In the genomic region with DNA sequence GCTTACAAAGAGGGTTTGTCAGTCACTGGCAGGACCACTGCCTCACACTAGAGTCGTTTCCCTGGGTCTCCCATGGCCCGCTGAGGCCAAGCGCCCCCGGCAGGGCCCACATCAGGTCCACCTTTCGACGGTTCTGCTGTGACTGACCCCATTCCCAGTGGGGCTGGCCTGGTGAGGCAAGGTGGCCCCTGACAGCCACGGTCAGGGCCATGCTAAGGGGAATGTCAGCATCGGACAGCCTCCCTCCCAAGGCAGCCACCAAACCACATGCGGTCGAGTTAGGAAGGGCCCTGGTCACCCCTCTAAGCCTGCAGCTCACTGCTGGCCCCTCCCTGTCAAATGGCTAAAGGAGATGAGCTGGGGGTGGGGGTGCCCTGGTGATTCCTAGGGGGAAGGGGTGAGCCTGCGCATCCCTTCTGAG, we compare ENCODE assay signal across 18 cellular contexts. TPM values are rescaled to one million over a fixed set of nuclear protein-coding genes. Genes with fewer than 3 reads are reported as not detected.
DNase-seq lines count a peak whose midpoint lies in the region; ATAC-seq and TF ChIP-seq lines count a peak whose summit lies in the region.
"Had no signal": no experiment of that assay in that cellular context is flagged by ENCODE, and none has a peak within 500 bp of the region (broad histone marks: within the 10 kb centered on the region; RNA-seq: fewer than 3 reads in every experiment).

No MANE protein-coding gene starts in this region.

- peaks cover 36% of the 10 kb centered on the region for H3K27me3 Mint-ChIP-seq in activated naive CD8-positive, alpha-beta T cell treated with anti-CD3 and anti-CD28 coated beads, Interleukin-2, amount 10 ng/mL, durations not matched to agents 7 days and 5 days
- peaks cover 26% of the 10 kb centered on the region for H3K27me3 Mint-ChIP-seq in activated naive CD8-positive, alpha-beta T cell treated with anti-CD3 and anti-CD28 coated beads, Interleukin-2, amount 50 U/mL, for 24 hours

- H3K4me1 ChIP-seq in left lung (peaks cover 0 to 10% of the 10 kb centered on the region in 2 donors), spleen (peaks cover 3 to 14% (median 13%) of the 10 kb centered on the region in 6 donors)
- H3K4me1 ChIP-seq: A549 had no signal

- peaks cover 0 to 41% of the 10 kb centered on the region in 2 donors for H3K27me3 ChIP-seq in left lung
- H3K27me3 ChIP-seq in spleen (replicated peaks in 1 of 7) = peaks cover 0 to 32% (median 17%) of the 10 kb centered on the region in 7 donors

- H3K9me3 Mint-ChIP-seq in activated naive CD8-positive, alpha-beta T cell treated with anti-CD3 and anti-CD28 coated beads, Interleukin-2, amount 10 ng/mL, durations not matched to agents 7 days and 5 days = no peaks in the 10 kb centered on the region
- H3K9me3 Mint-ChIP-seq in activated naive CD8-positive, alpha-beta T cell treated with anti-CD3 and anti-CD28 coated beads, Interleukin-2, amount 50 U/mL, for 24 hours = no peaks in the 10 kb centered on the region

- DNase-seq in activated naive CD8-positive, alpha-beta T cell treated with anti-CD3 and anti-CD28 coated beads, Interleukin-2, amount 10 ng/mL, durations not matched to agents 7 days and 5 days = peak; percentile 22
- no peak for DNase-seq in activated naive CD8-positive, alpha-beta T cell treated with anti-CD3 and anti-CD28 coated beads, Interleukin-2, amount 50 U/mL, for 24 hours
- DNase-seq in RWPE1 (ENCODE audit: low spot score) (no peak), left lung (peak; percentile 28 to 59), spleen (peak; percentile 58), NCI-H1105 treated with DMSO at 0.1 percent for 48 hours (lab: John Stamatoyannopoulos, UW) (no peak), cortex of kidney (lab: John Stamatoyannopoulos, UW) (no peak), AG20443 (ENCODE audit: low spot score) (no peak)
- DNase-seq: DMS 273 treated with DMSO at 0.1 percent for 48 hours, KG1, NCI-H146, NCI-H2081, NCI-H510A, SHP77 treated with DMSO at 0.1 percent for 48 hours had no signal

- H3K4me3 ChIP-seq in left lung (no peak overlapping the region), spleen (no peak overlapping the region)
- H3K4me3 ChIP-seq: A549, GM23338 had no signal

- TF ChIP-seq POLR2A in spleen (IDR thresholded peaks at IDR 0.05) = no peak

- TF ChIP-seq CTCF in RWPE1 (conservative IDR thresholded peaks at IDR 0.05; ENCODE audit: low read depth) (no peak), left lung (IDR thresholded peaks at IDR 0.05) (no peak), spleen (IDR thresholded peaks at IDR 0.05 in 8 of 11, conservative IDR thresholded peaks at IDR 0.05 in 3 of 11) (no peak)

- POLR2A ChIA-PET in activated naive CD8-positive, alpha-beta T cell treated with anti-CD3 and anti-CD28 coated beads, Interleukin-2, amount 10 ng/mL, durations not matched to agents 7 days and 5 days (lab: Charles Lee) = no interaction called here
- POLR2A ChIA-PET in RWPE1 (lab: Yijun Ruan, JAX; ENCODE audit: low non-redundant PET) = no interaction called here

- peaks cover 4% of the 10 kb centered on the region for H3K4me1 Mint-ChIP-seq in activated naive CD8-positive, alpha-beta T cell treated with anti-CD3 and anti-CD28 coated beads, Interleukin-2, amount 10 ng/mL, durations not matched to agents 7 days and 5 days
- peaks cover 8% of the 10 kb centered on the region for H3K4me1 Mint-ChIP-seq in activated naive CD8-positive, alpha-beta T cell treated with anti-CD3 and anti-CD28 coated beads, Interleukin-2, amount 50 U/mL, for 24 hours

- H3K36me3 ChIP-seq in left lung (no peaks in the 10 kb centered on the region), spleen (no peaks in the 10 kb centered on the region)

- H3K36me3 Mint-ChIP-seq in activated naive CD8-positive, alpha-beta T cell treated with anti-CD3 and anti-CD28 coated beads, Interleukin-2, amount 10 ng/mL, durations not matched to agents 7 days and 5 days = no peaks in the 10 kb centered on the region
- no peaks in the 10 kb centered on the region for H3K36me3 Mint-ChIP-seq in activated naive CD8-positive, alpha-beta T cell treated with anti-CD3 and anti-CD28 coated beads, Interleukin-2, amount 50 U/mL, for 24 hours (ENCODE audit: low read depth)

- intact Hi-C loops in left lung (cut with DNase I) = no loop called here
- intact Hi-C loops in spleen (cut with DNase I; ENCODE audit: low total_unique reads) = no loop called here

- H3K27ac Mint-ChIP-seq in activated naive CD8-positive, alpha-beta T cell treated with anti-CD3 and anti-CD28 coated beads, Interleukin-2, amount 10 ng/mL, durations not matched to agents 7 days and 5 days = no peak overlapping the region
- no peak overlapping the region for H3K27ac Mint-ChIP-seq in activated naive CD8-positive, alpha-beta T cell treated with anti-CD3 and anti-CD28 coated beads, Interleukin-2, amount 50 U/mL, for 24 hours
- H3K27ac Mint-ChIP-seq: GM23338 had no signal

- no peak for ATAC-seq in activated naive CD8-positive, alpha-beta T cell treated with anti-CD3 and anti-CD28 coated beads, Interleukin-2, amount 10 ng/mL, durations not matched to agents 7 days and 5 days (ENCODE audit: low read depth)
- ATAC-seq in activated naive CD8-positive, alpha-beta T cell treated with anti-CD3 and anti-CD28 coated beads, Interleukin-2, amount 50 U/mL, for 24 hours = no peak
- ATAC-seq in left lung = no peak
- ATAC-seq: A549, GM23338, Panc1 had no signal

- H3K27ac ChIP-seq in RWPE1 (peak overlapping the region; percentile 41), left lung (no peak overlapping the region), spleen (no peak overlapping the region)
- H3K27ac ChIP-seq: A549, C4-2B had no signal

- H3K4me3 Mint-ChIP-seq in activated naive CD8-positive, alpha-beta T cell treated with anti-CD3 and anti-CD28 coated beads, Interleukin-2, amount 10 ng/mL, durations not matched to agents 7 days and 5 days = no peak overlapping the region
- no peak overlapping the region for H3K4me3 Mint-ChIP-seq in activated naive CD8-positive, alpha-beta T cell treated with anti-CD3 and anti-CD28 coated beads, Interleukin-2, amount 50 U/mL, for 24 hours
- H3K4me3 Mint-ChIP-seq: GM23338 had no signal

- 86 to 93% (median 90%) methylated on average over 6 to 11 of the region's 11 CpGs for WGBS in spleen, 5 donors

- H3K9me3 ChIP-seq in left lung (no peaks in the 10 kb centered on the region), spleen (no peaks in the 10 kb centered on the region)
- H3K9me3 ChIP-seq: A549 had no signal

- CTCF ChIA-PET in RWPE1 (lab: Yijun Ruan, JAX) = no interaction called here

RNA-seq across cellular contexts. Expression of gene KIF17, which starts 2.8 kb away (rescaled TPM):
- not detected for total RNA-seq in activated naive CD8-positive, alpha-beta T cell treated with anti-CD3 and anti-CD28 coated beads, Interleukin-2, amount 10 ng/mL, durations not matched to agents 7 days and 5 days
- total RNA-seq in left lung (1 to 10 TPM; 4.1 to 4.5 TPM), spleen (10 to 100 TPM; 15.4 to 82.2 (median 57.6) TPM)
- polyA plus RNA-seq in spleen = 10 to 100 TPM in 1 of 3 donors, 1 to 10 TPM in 2; 8.3 to 41.4 (median 8.7) TPM

RNA-seq across cellular contexts. Expression of gene SH2D5, which starts 11.9 kb away (rescaled TPM):
- under 1 TPM; 0.11 to 0.14 TPM for total RNA-seq in activated naive CD8-positive, alpha-beta T cell treated with anti-CD3 and anti-CD28 coated beads, Interleukin-2, amount 10 ng/mL, durations not matched to agents 7 days and 5 days
- total RNA-seq in left lung = 1 to 10 TPM in 1 of 2 donors, under 1 TPM in 1; 0.12 to 1.8 TPM
- under 1 TPM in 2 of 7 donors, not detected in 5; 0.10 to 0.22 TPM for total RNA-seq in spleen
- polyA plus RNA-seq in spleen = under 1 TPM; 0.02 to 0.05 (median 0.03) TPM

RNA-seq across cellular contexts. Expression of gene DDOST, which starts 59.5 kb away (rescaled TPM):
- 100 to 1,000 TPM; 131 to 134 TPM for total RNA-seq in activated naive CD8-positive, alpha-beta T cell treated with anti-CD3 and anti-CD28 coated beads, Interleukin-2, amount 10 ng/mL, durations not matched to agents 7 days and 5 days
- total RNA-seq in left lung = 100 to 1,000 TPM; 211 to 246 TPM
- 100 to 1,000 TPM; 121 to 194 (median 163) TPM for total RNA-seq in spleen
- polyA plus RNA-seq in spleen = 100 to 1,000 TPM; 107 to 139 (median 114) TPM

Comparison
In these comparisons a context has a peak if more than half of its experiments do, and no peak if none do; other contexts are left out.
1. DNase-seq: peak in activated naive CD8-positive, alpha-beta T cell treated with anti-CD3 and anti-CD28 coated beads, Interleukin-2, amount 10 ng/mL, durations not matched to agents 7 days and 5 days (single experiment), left lung (2 of 2) and spleen (single experiment); none in activated naive CD8-positive, alpha-beta T cell treated with anti-CD3 and anti-CD28 coated beads, Interleukin-2, amount 50 U/mL, for 24 hours (single experiment), RWPE1 (single experiment), NCI-H1105 treated with DMSO at 0.1 percent for 48 hours (single experiment), cortex of kidney (single experiment) and AG20443 (single experiment).